In genomic region chr1:116485071-116485735, GRCh38 we compare ENCODE assay signal across 8 cellular contexts.
A peak's percentile ranks its signal among the peaks of the same experiment; 100 is the strongest.
DNase-seq lines count a peak whose midpoint lies in the region; ATAC-seq lines count a peak whose summit lies in the region.

No MANE protein-coding gene starts in this region.

- no peaks in the 10 kb centered on the region for H3K36me3 Mint-ChIP-seq in naive B cell

- no peaks in the 10 kb centered on the region for H3K36me3 ChIP-seq in NT2/D1 (ENCODE audit: insufficient read depth, insufficient read length, low read length)

- no peaks in the 10 kb centered on the region for H3K9me3 ChIP-seq in NT2/D1 (ENCODE audit: insufficient read depth, low read length)

- in situ Hi-C loops in Caki2 (cut with HindIII; ENCODE audit: low pct_unique_long_range_greater_than_20kb, low sequenced_read_pairs), result no loop called here

- no peaks in the 10 kb centered on the region for H3K9me3 Mint-ChIP-seq in naive B cell

- H3K4me3 Mint-ChIP-seq in naive B cell, result no peak overlapping the region

- no peaks in the 10 kb centered on the region for H3K27me3 Mint-ChIP-seq in naive B cell

- ATAC-seq in GM21390 (IDR thresholded peaks at IDR 0.05; ENCODE audit: unreplicated experiment) (peak; percentile 83), esophagus mucosa (peak; percentile 76), naive B cell (ENCODE audit: low read depth in 2 of 2) (peak; percentile 82 to 94)

- H3K4me3 ChIP-seq in NT2/D1 (ENCODE audit: insufficient read length, low read depth), result no peak overlapping the region

- H3K4me1 Mint-ChIP-seq in naive B cell, result no peaks in the 10 kb centered on the region

- H3K27ac Mint-ChIP-seq in naive B cell, result no peak overlapping the region

- peaks cover 13% of the 10 kb centered on the region for H3K4me1 ChIP-seq in NT2/D1 (ENCODE audit: insufficient read depth, insufficient read length)

- no peak overlapping the region for H3K9ac ChIP-seq in NT2/D1 (ENCODE audit: insufficient read length, low read depth)

- DNase-seq in Caki2 (ENCODE audit: low read depth) (peak; percentile 61), HT1080 (ENCODE audit: low read depth) (peak; percentile 75), NT2/D1 (ENCODE audit: low read depth, low spot score) (peak; percentile 97), naive B cell (peak; percentile 61)
- DNase-seq in activated CD8-positive, alpha-beta memory T cell treated with anti-CD3 and anti-CD28 coated beads, Interleukin-2, amount 50 U/mL, for 4 hours, result peak; percentile 92
- DNase-seq in stimulated activated CD8-positive, alpha-beta memory T cell treated with anti-CD3 and anti-CD28 coated beads, Interleukin-7, amount 100 ng/mL, for 48 hours (ENCODE audit: extremely low read depth in 1 of 2, low read depth in 1 of 2), result peak; percentile 49 to 74

- no peaks in the 10 kb centered on the region for H3K27me3 ChIP-seq in NT2/D1 (ENCODE audit: insufficient read depth, insufficient read length)
